Comparison of ENCODE assay signal across 17 cellular contexts in genomic region chr1:47726496-47726855, GRCh38.
DNase-seq lines count a peak whose midpoint lies in the region; ATAC-seq and TF ChIP-seq lines count a peak whose summit lies in the region.
"Had no signal": no experiment of that assay in that cellular context is flagged by ENCODE, and none has a peak within 500 bp of the region (broad histone marks: within the 10 kb centered on the region; RNA-seq: fewer than 3 reads in every experiment).

No MANE protein-coding gene starts in this region.

- peak overlapping the region; percentile 46 for H3K4me3 Mint-ChIP-seq in stimulated activated effector memory CD8-positive, alpha-beta T cell treated with anti-CD3 and anti-CD28 coated beads, Interleukin-12 subunit alpha, Interleukin-12 subunit beta, amount 100 ng/mL, for 72 hours
- H3K4me3 Mint-ChIP-seq in stimulated activated naive CD8-positive, alpha-beta T cell treated with anti-CD3 and anti-CD28 coated beads, Interleukin-15, amount 100 ng/mL, for 72 hours: no peak overlapping the region

- H3K9me3 Mint-ChIP-seq in stimulated activated effector memory CD8-positive, alpha-beta T cell treated with anti-CD3 and anti-CD28 coated beads, Interleukin-12 subunit alpha, Interleukin-12 subunit beta, amount 100 ng/mL, for 72 hours: no peaks in the 10 kb centered on the region
- H3K9me3 Mint-ChIP-seq in stimulated activated naive CD8-positive, alpha-beta T cell treated with anti-CD3 and anti-CD28 coated beads, Interleukin-15, amount 100 ng/mL, for 72 hours: no peaks in the 10 kb centered on the region
- H3K9me3 Mint-ChIP-seq: activated naive CD4-positive, alpha-beta T cell treated with anti-CD3 and anti-CD28 coated beads for 36 hours; activated T-cell treated with anti-CD3 and anti-CD28 coated beads, Interleukin-2, amount 50 U/mL, for 4 hours; effector memory CD8-positive, alpha-beta T cell; natural killer cell treated with Interleukin-12 subunit alpha and Interleukin-12 subunit beta and Interleukin-15 and Interleukin-18, amount 100 ng/mL, for 72 hours; stimulated activated naive CD8-positive, alpha-beta T cell treated with anti-CD3 and anti-CD28 coated beads, Interleukin-15, Interleukin-2, amounts not matched to agents 100 ng/mL and 50 ng/mL, for 24 hours had no signal

- peaks cover 5% of the 10 kb centered on the region for H3K4me1 Mint-ChIP-seq in stimulated activated effector memory CD8-positive, alpha-beta T cell treated with anti-CD3 and anti-CD28 coated beads, Interleukin-12 subunit alpha, Interleukin-12 subunit beta, amount 100 ng/mL, for 72 hours
- H3K4me1 Mint-ChIP-seq in stimulated activated naive CD8-positive, alpha-beta T cell treated with anti-CD3 and anti-CD28 coated beads, Interleukin-15, amount 100 ng/mL, for 72 hours: peaks cover 10% of the 10 kb centered on the region

- TF ChIP-seq CTCF in GM06990 (IDR thresholded peaks at IDR 0.05; ENCODE audit: insufficient read depth, low read length, poor library complexity, severe bottlenecking) (no peak), PC-9 (conservative IDR thresholded peaks at IDR 0.05) (peak; percentile 34; the same call in 1 of the 2 replicates), colonic mucosa (IDR thresholded peaks at IDR 0.05) (no peak)

- H3K4me3 ChIP-seq in GM06990 (replicated peaks; ENCODE audit: low read depth, low read length): no peak overlapping the region
- H3K4me3 ChIP-seq in PC-9: no peak overlapping the region
- H3K4me3 ChIP-seq in colonic mucosa: no peak overlapping the region
- H3K4me3 ChIP-seq: SK-N-MC, upper lobe of left lung had no signal

- H3K27ac Mint-ChIP-seq in stimulated activated effector memory CD8-positive, alpha-beta T cell treated with anti-CD3 and anti-CD28 coated beads, Interleukin-12 subunit alpha, Interleukin-12 subunit beta, amount 100 ng/mL, for 72 hours: no peak overlapping the region
- H3K27ac Mint-ChIP-seq in stimulated activated naive CD8-positive, alpha-beta T cell treated with anti-CD3 and anti-CD28 coated beads, Interleukin-15, amount 100 ng/mL, for 72 hours: no peak overlapping the region
- H3K27ac Mint-ChIP-seq: activated naive CD4-positive, alpha-beta T cell treated with anti-CD3 and anti-CD28 coated beads for 36 hours; effector memory CD8-positive, alpha-beta T cell; natural killer cell treated with Interleukin-12 subunit alpha and Interleukin-12 subunit beta and Interleukin-15 and Interleukin-18, amount 100 ng/mL, for 72 hours; progenitor cell of endocrine pancreas; stimulated activated naive CD8-positive, alpha-beta T cell treated with anti-CD3 and anti-CD28 coated beads, Interleukin-15, Interleukin-2, amounts not matched to agents 100 ng/mL and 50 ng/mL, for 24 hours had no signal

- peaks cover 77% of the 10 kb centered on the region for H3K27me3 Mint-ChIP-seq in stimulated activated naive CD8-positive, alpha-beta T cell treated with anti-CD3 and anti-CD28 coated beads, Interleukin-15, amount 100 ng/mL, for 72 hours

- H3K27me3 ChIP-seq in GM06990 (replicated peaks; ENCODE audit: control insufficient read depth, insufficient read depth, low read length) (peaks cover 8% of the 10 kb centered on the region), PC-9 (ENCODE audit: insufficient read depth, low read depth) (no peaks in the 10 kb centered on the region; the same call in 1 of the 2 replicates), colonic mucosa (peaks cover 16% of the 10 kb centered on the region)

- POLR2A ChIA-PET in PC-9 (lab: Charles Lee; ENCODE audit: unreplicated experiment): interaction anchor here (0.7 kb wide), 1 partner anchor 289 kb away, joined by 4 read pairs; no protein-coding TSS in a partner anchor

- peak overlapping the region in 1 of 2 donors; percentile 49 for H3K9ac ChIP-seq in colonic mucosa (ENCODE audit: low read depth in 2 of 2, low read length in 2 of 2)

- H3K79me2 ChIP-seq in PC-9 (ENCODE audit: low read depth): no peaks in the 10 kb centered on the region

- CTCF ChIA-PET in PC-9 (lab: Charles Lee): interaction anchor here (0.6 to 2.1 kb wide), 7 partner anchors 16 to 548 kb away, joined by 3 to 36 read pairs (median 5); partner anchors contain the start of genes FOXD2 and STIL

- no peaks in the 10 kb centered on the region for H3K36me3 ChIP-seq in GM06990 (ENCODE audit: control insufficient read depth, insufficient read depth, low read length)
- H3K36me3 ChIP-seq in PC-9 (ENCODE audit: low read depth): no peaks in the 10 kb centered on the region
- no peaks in the 10 kb centered on the region for H3K36me3 ChIP-seq in colonic mucosa
- H3K36me3 ChIP-seq: esophagus squamous epithelium, upper lobe of left lung had no signal

- no peaks in the 10 kb centered on the region for H3K9me2 ChIP-seq in PC-9 (ENCODE audit: insufficient read depth)

- BruUV-seq in PC-9 (replicated peaks; lab: Mats Ljungman, UMichigan): no TSS peak

- no peaks in the 10 kb centered on the region; the same call in 1 of the 2 replicates for H3K4me1 ChIP-seq in PC-9 (replicated peaks; ENCODE audit: insufficient read depth)
- H3K4me1 ChIP-seq in colonic mucosa: peaks cover 21% of the 10 kb centered on the region

- ATAC-seq in stimulated activated effector memory CD8-positive, alpha-beta T cell treated with anti-CD3 and anti-CD28 coated beads, Interleukin-12 subunit alpha, Interleukin-12 subunit beta, amount 100 ng/mL, for 72 hours: no peak
- ATAC-seq in stimulated activated naive CD8-positive, alpha-beta T cell treated with anti-CD3 and anti-CD28 coated beads, Interleukin-15, amount 100 ng/mL, for 72 hours: no peak
- ATAC-seq in HG03457 (IDR thresholded peaks at IDR 0.05; ENCODE audit: unreplicated experiment): no peak

- no peak overlapping the region for H3K27ac ChIP-seq in PC-9
- H3K27ac ChIP-seq in colonic mucosa: peak overlapping the region; percentile 70
- H3K27ac ChIP-seq: esophagus squamous epithelium, SK-N-MC, upper lobe of left lung had no signal

- DNase-seq in GM06990 (ENCODE audit: extremely low read depth, insufficient read length): peak; percentile 12
- DNase-seq in PC-9: no peak
- DNase-seq in colonic mucosa: no peak
- DNase-seq in stimulated activated effector memory CD8-positive, alpha-beta T cell treated with anti-CD3 and anti-CD28 coated beads, Interleukin-12 subunit alpha, Interleukin-12 subunit beta, amount 100 ng/mL, for 72 hours (ENCODE audit: low spot score in 2 of 2): no peak
- no peak for DNase-seq in SHP77 (lab: John Stamatoyannopoulos, UW)
- no peak for DNase-seq in stimulated activated naive CD8-positive, alpha-beta T cell treated with anti-CD3 and anti-CD28 coated beads, Interleukin-15, amount 100 ng/mL, for 72 hours
- DNase-seq: esophagus squamous epithelium, NCI-H187 treated with DMSO at 0.1 percent for 48 hours had no signal

- no peak overlapping the region for H3K4me2 ChIP-seq in PC-9

- H4K20me1 ChIP-seq in PC-9 (ENCODE audit: insufficient read depth): no peaks in the 10 kb centered on the region

- no peak overlapping the region for H2AFZ ChIP-seq in PC-9

- H3F3A ChIP-seq in PC-9 (ENCODE audit: insufficient read depth, low read depth): no peaks in the 10 kb centered on the region

- intact Hi-C loops in PC-9 (cut with micrococcal nuclease; ENCODE audit: unreplicated experiment): loop anchor here (1.0 to 5.0 kb wide), 5 partner anchors 198 to 549 kb away; no protein-coding TSS in a partner anchor
- intact Hi-C loops in colonic mucosa (cut with DNase I): no loop called here

- H3K9me3 ChIP-seq in PC-9 (ENCODE audit: insufficient read depth, low read depth): no peaks in the 10 kb centered on the region
- H3K9me3 ChIP-seq in colonic mucosa: no peaks in the 10 kb centered on the region
- H3K9me3 ChIP-seq: esophagus squamous epithelium, upper lobe of left lung had no signal

- H3K36me3 Mint-ChIP-seq in stimulated activated effector memory CD8-positive, alpha-beta T cell treated with anti-CD3 and anti-CD28 coated beads, Interleukin-12 subunit alpha, Interleukin-12 subunit beta, amount 100 ng/mL, for 72 hours: no peaks in the 10 kb centered on the region
- H3K36me3 Mint-ChIP-seq: natural killer cell treated with Interleukin-12 subunit alpha and Interleukin-12 subunit beta and Interleukin-15 and Interleukin-18, amount 100 ng/mL, for 72 hours had no signal
